1 cellular context compared by ENCODE assay signal in the genomic region with DNA sequence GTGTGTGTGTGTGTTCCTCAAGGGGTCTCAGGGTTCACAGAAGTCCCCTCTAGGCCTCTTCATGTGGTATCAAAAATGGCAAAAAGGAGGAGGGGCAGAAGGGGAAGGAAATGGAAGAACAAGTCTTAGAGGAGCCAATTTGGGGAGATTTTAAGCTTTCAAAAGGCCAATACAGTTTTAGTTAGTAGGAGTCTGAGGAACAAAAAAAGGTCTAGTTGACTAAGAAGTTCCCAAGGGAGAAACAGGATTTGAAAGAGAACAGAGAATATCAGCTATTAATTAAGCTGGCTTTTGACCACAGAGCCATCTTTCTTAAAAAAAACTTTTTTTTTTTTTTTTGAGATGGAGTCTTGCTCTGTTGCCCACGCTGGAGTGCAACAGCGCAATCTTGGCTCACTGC.
TF ChIP-seq lines count a peak whose summit lies in the region.

No MANE protein-coding gene starts in this region.

TF ChIP-seq in GM12878, 131 proteins besides CTCF, POLR2A, EP300 and RAD21:
- TF ChIP-seq YY1 (IDR thresholded peaks at IDR 0.05; ENCODE audit: low read depth, low read length), result no peak
- no peak for TF ChIP-seq RUNX3 (IDR thresholded peaks at IDR 0.05; ENCODE audit: low read length)
- no peak for TF ChIP-seq ZZZ3 (IDR thresholded peaks at IDR 0.05; ENCODE audit: control insufficient read depth, insufficient read length, low read depth)
- TF ChIP-seq BCL11A (IDR thresholded peaks at IDR 0.05; ENCODE audit: low read depth, low read length), result no peak
- no peak for TF ChIP-seq HCFC1 (IDR thresholded peaks at IDR 0.05; ENCODE audit: low read length)
- no peak for TF ChIP-seq ZBED1 (IDR thresholded peaks at IDR 0.05; ENCODE audit: borderline replicate concordance)
- no peak for TF ChIP-seq ZNF384 (IDR thresholded peaks at IDR 0.05; ENCODE audit: borderline replicate concordance, low read depth, low read length)
- no peak for TF ChIP-seq ESRRA (IDR thresholded peaks at IDR 0.05; ENCODE audit: low read length)
- TF ChIP-seq NKRF (conservative IDR thresholded peaks at IDR 0.05), result no peak
- TF ChIP-seq USF1 (IDR thresholded peaks at IDR 0.05; ENCODE audit: borderline replicate concordance, extremely low read length, insufficient read depth, low read depth, low read length), result no peak
- no peak for TF ChIP-seq KLF5 (IDR thresholded peaks at IDR 0.05; ENCODE audit: partially characterized antibody)
- TF ChIP-seq BACH1 (IDR thresholded peaks at IDR 0.05; ENCODE audit: borderline replicate concordance), result no peak
